In the genomic region with DNA sequence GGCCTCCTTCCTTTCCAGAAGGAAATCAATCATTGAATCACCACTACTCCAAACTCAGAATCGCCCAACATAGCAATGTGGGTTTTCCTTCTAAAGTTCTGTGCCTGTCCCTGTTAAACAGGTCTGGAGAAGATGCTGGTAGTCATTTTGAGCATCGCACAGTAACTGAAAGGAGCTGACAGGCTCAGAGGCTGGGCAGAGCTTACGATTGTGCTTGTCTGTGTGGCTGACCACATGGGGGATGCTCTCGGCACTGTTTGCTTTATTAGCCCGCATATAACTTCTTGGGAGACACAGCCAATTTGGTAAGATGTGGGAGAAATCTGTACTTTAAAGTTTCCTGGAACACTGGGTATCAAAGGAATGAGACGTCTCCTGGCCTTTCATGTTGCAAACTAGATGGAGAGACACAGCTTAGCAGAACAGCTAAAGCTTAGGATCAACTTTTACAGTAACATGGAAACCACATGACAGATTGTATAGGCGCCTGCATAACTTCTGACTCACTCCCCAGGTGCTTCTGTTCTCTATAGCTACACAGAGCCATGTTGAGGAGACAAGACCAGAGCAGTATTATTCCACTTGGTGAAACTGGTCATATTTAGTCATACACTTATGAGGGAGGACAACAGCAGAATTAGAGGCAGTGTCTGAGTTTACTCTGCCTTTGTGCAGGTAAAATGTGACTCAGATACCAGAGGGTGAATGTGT, we compare ENCODE assay signal across 1 cellular context.
TF ChIP-seq lines count a peak whose summit lies in the region.

No MANE protein-coding gene starts in this region.

TF ChIP-seq in GM12878, 131 proteins besides CTCF, POLR2A, EP300 and RAD21:
- TF ChIP-seq BHLHE40 (IDR thresholded peaks at IDR 0.05; ENCODE audit: borderline replicate concordance in 1 of 2, low read depth in 2 of 2, low read length in 1 of 2) (no peak), NFYA (IDR thresholded peaks at IDR 0.05; ENCODE audit: borderline replicate concordance, low read depth, low read length) (no peak), SREBF1 (IDR thresholded peaks at IDR 0.05; ENCODE audit: low read length) (no peak), MXI1 (IDR thresholded peaks at IDR 0.05; ENCODE audit: low read depth, low read length) (no peak), GABPA (IDR thresholded peaks at IDR 0.05; ENCODE audit: low read depth) (no peak), NFIC (IDR thresholded peaks at IDR 0.05; ENCODE audit: low read depth, low read length) (no peak), CBX5 (IDR thresholded peaks at IDR 0.05; ENCODE audit: low read depth) (no peak), MEF2B (IDR thresholded peaks at IDR 0.05; ENCODE audit: partially characterized antibody, poor library complexity, severe bottlenecking) (no peak), ZNF217 (IDR thresholded peaks at IDR 0.05) (no peak), POLR2AphosphoS5 (IDR thresholded peaks at IDR 0.05; ENCODE audit: low read length) (no peak), ESRRA (IDR thresholded peaks at IDR 0.05; ENCODE audit: low read length) (no peak), RBBP5 (conservative IDR thresholded peaks at IDR 0.05) (no peak), TARDBP (IDR thresholded peaks at IDR 0.05; ENCODE audit: borderline replicate concordance) (no peak), EGR1 (IDR thresholded peaks at IDR 0.05; ENCODE audit: borderline replicate concordance in 1 of 2, low read depth in 2 of 2, low read length in 2 of 2) (no peak), EED (IDR thresholded peaks at IDR 0.05; ENCODE audit: low read depth) (no peak), RB1 (IDR thresholded peaks at IDR 0.05; ENCODE audit: borderline replicate concordance) (no peak)
- TF ChIP-seq, protein P1, sequence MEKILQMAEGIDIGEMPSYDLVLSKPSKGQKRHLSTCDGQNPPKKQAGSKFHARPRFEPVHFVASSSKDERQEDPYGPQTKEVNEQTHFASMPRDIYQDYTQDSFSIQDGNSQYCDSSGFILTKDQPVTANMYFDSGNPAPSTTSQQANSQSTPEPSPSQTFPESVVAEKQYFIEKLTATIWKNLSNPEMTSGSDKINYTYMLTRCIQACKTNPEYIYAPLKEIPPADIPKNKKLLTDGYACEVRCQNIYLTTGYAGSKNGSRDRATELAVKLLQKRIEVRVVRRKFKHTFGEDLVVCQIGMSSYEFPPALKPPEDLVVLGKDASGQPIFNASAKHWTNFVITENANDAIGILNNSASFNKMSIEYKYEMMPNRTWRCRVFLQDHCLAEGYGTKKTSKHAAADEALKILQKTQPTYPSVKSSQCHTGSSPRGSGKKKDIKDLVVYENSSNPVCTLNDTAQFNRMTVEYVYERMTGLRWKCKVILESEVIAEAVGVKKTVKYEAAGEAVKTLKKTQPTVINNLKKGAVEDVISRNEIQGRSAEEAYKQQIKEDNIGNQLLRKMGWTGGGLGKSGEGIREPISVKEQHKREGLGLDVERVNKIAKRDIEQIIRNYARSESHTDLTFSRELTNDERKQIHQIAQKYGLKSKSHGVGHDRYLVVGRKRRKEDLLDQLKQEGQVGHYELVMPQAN (conservative IDR thresholded peaks at IDR 0.05), result no peak
- TF ChIP-seq, protein P2, sequence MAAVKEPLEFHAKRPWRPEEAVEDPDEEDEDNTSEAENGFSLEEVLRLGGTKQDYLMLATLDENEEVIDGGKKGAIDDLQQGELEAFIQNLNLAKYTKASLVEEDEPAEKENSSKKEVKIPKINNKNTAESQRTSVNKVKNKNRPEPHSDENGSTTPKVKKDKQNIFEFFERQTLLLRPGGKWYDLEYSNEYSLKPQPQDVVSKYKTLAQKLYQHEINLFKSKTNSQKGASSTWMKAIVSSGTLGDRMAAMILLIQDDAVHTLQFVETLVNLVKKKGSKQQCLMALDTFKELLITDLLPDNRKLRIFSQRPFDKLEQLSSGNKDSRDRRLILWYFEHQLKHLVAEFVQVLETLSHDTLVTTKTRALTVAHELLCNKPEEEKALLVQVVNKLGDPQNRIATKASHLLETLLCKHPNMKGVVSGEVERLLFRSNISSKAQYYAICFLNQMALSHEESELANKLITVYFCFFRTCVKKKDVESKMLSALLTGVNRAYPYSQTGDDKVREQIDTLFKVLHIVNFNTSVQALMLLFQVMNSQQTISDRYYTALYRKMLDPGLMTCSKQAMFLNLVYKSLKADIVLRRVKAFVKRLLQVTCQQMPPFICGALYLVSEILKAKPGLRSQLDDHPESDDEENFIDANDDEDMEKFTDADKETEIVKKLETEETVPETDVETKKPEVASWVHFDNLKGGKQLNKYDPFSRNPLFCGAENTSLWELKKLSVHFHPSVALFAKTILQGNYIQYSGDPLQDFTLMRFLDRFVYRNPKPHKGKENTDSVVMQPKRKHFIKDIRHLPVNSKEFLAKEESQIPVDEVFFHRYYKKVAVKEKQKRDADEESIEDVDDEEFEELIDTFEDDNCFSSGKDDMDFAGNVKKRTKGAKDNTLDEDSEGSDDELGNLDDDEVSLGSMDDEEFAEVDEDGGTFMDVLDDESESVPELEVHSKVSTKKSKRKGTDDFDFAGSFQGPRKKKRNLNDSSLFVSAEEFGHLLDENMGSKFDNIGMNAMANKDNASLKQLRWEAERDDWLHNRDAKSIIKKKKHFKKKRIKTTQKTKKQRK (IDR thresholded peaks at IDR 0.05; ENCODE audit: low read depth, low read length), result no peak
- TF ChIP-seq, protein P3, sequence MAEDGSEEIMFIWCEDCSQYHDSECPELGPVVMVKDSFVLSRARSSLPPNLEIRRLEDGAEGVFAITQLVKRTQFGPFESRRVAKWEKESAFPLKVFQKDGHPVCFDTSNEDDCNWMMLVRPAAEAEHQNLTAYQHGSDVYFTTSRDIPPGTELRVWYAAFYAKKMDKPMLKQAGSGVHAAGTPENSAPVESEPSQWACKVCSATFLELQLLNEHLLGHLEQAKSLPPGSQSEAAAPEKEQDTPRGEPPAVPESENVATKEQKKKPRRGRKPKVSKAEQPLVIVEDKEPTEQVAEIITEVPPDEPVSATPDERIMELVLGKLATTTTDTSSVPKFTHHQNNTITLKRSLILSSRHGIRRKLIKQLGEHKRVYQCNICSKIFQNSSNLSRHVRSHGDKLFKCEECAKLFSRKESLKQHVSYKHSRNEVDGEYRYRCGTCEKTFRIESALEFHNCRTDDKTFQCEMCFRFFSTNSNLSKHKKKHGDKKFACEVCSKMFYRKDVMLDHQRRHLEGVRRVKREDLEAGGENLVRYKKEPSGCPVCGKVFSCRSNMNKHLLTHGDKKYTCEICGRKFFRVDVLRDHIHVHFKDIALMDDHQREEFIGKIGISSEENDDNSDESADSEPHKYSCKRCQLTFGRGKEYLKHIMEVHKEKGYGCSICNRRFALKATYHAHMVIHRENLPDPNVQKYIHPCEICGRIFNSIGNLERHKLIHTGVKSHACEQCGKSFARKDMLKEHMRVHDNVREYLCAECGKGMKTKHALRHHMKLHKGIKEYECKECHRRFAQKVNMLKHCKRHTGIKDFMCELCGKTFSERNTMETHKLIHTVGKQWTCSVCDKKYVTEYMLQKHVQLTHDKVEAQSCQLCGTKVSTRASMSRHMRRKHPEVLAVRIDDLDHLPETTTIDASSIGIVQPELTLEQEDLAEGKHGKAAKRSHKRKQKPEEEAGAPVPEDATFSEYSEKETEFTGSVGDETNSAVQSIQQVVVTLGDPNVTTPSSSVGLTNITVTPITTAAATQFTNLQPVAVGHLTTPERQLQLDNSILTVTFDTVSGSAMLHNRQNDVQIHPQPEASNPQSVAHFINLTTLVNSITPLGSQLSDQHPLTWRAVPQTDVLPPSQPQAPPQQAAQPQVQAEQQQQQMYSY (CRISPR knock-in tag; IDR thresholded peaks at IDR 0.05), result no peak
- TF ChIP-seq, protein P4, sequence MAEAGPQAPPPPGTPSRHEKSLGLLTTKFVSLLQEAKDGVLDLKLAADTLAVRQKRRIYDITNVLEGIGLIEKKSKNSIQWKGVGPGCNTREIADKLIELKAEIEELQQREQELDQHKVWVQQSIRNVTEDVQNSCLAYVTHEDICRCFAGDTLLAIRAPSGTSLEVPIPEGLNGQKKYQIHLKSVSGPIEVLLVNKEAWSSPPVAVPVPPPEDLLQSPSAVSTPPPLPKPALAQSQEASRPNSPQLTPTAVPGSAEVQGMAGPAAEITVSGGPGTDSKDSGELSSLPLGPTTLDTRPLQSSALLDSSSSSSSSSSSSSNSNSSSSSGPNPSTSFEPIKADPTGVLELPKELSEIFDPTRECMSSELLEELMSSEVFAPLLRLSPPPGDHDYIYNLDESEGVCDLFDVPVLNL (IDR thresholded peaks at IDR 0.05; ENCODE audit: low read depth, low read length), result no peak
TF ChIP-seq in GM12878: peak in this region for 0.
